In genomic region chr3:46978381-46978780, GRCh38 we compare ENCODE assay signal across 9 cellular contexts. TPM values are rescaled to one million over a fixed set of nuclear protein-coding genes. Genes with fewer than 3 reads are reported as not detected.
DNase-seq lines count a peak whose midpoint lies in the region; ATAC-seq and TF ChIP-seq lines count a peak whose summit lies in the region.
"Had no signal": no experiment of that assay in that cellular context is flagged by ENCODE, and none has a peak within 500 bp of the region (broad histone marks: within the 10 kb centered on the region; RNA-seq: fewer than 3 reads in every experiment).

No MANE protein-coding gene starts in this region.

- H3K4me2 ChIP-seq in hepatocyte: peak overlapping the region; percentile 90

- DNase-seq in T-helper 1 cell (no peak), hepatocyte (ENCODE audit: low spot score) (no peak), dermis blood vessel endothelial cell (no peak), head of caudate nucleus (no peak)
- DNase-seq in activated CD8-positive, alpha-beta T cell treated with anti-CD3 and anti-CD28 coated beads, Interleukin-2, amount 10 ng/mL, durations not matched to agents 7 days and 5 days: no peak
- DNase-seq in stimulated activated naive CD8-positive, alpha-beta T cell treated with anti-CD3 and anti-CD28 coated beads, Interleukin-15, amount 100 ng/mL, for 72 hours: no peak

- H3K27ac ChIP-seq in hepatocyte: peak overlapping the region; percentile 87

- H3K4me3 ChIP-seq in hepatocyte: no peak overlapping the region

- H3K9me3 ChIP-seq in hepatocyte (ENCODE audit: low read depth): no peaks in the 10 kb centered on the region

- CTCF ChIA-PET in activated CD8-positive, alpha-beta T cell treated with anti-CD3 and anti-CD28 coated beads, Interleukin-2, amount 10 ng/mL, durations not matched to agents 7 days and 5 days (lab: Charles Lee): interaction anchor here (0.6 to 1.4 kb wide), 2 partner anchors 53 to 54 kb away, joined by 3 read pairs; no protein-coding TSS in a partner anchor

- H3K9me3 Mint-ChIP-seq in T-helper 1 cell treated with Interleukin-12 subunit alpha and Interleukin-12 subunit beta and Interleukin-4 antibody, amounts not matched to agents 30 μg/mL and 1 μg/mL, for 36 hours: no peaks in the 10 kb centered on the region
- H3K9me3 Mint-ChIP-seq in activated CD8-positive, alpha-beta T cell treated with anti-CD3 and anti-CD28 coated beads, Interleukin-2, amount 10 ng/mL, durations not matched to agents 7 days and 5 days (ENCODE audit: insufficient read depth): no peaks in the 10 kb centered on the region
- no peaks in the 10 kb centered on the region for H3K9me3 Mint-ChIP-seq in stimulated activated naive CD8-positive, alpha-beta T cell treated with anti-CD3 and anti-CD28 coated beads, Interleukin-15, amount 100 ng/mL, for 72 hours

- peaks cover 35% of the 10 kb centered on the region for H3K4me1 ChIP-seq in hepatocyte (ENCODE audit: insufficient read depth)

- no peaks in the 10 kb centered on the region for H3K27me3 ChIP-seq in hepatocyte

- H3K36me3 Mint-ChIP-seq in T-helper 1 cell treated with Interleukin-12 subunit alpha and Interleukin-12 subunit beta and Interleukin-4 antibody, amounts not matched to agents 30 μg/mL and 1 μg/mL, for 36 hours (ENCODE audit: low read depth): peaks cover 18% of the 10 kb centered on the region
- peaks cover 33% of the 10 kb centered on the region for H3K36me3 Mint-ChIP-seq in activated CD8-positive, alpha-beta T cell treated with anti-CD3 and anti-CD28 coated beads, Interleukin-2, amount 10 ng/mL, durations not matched to agents 7 days and 5 days (ENCODE audit: low read depth)

- 89% methylated on average over 8 of the region's 9 CpGs for WGBS in hepatocyte (ENCODE audit: low lambda C conversion rate, missing lambda C conversion rate)

- no peak for ATAC-seq in activated CD8-positive, alpha-beta T cell treated with anti-CD3 and anti-CD28 coated beads, Interleukin-2, amount 10 ng/mL, durations not matched to agents 7 days and 5 days
- no peak for ATAC-seq in stimulated activated naive CD8-positive, alpha-beta T cell treated with anti-CD3 and anti-CD28 coated beads, Interleukin-15, amount 100 ng/mL, for 72 hours
- ATAC-seq in HG03139 (IDR thresholded peaks at IDR 0.05; ENCODE audit: unreplicated experiment): no peak
- ATAC-seq: sciatic nerve had no signal

- H3K4me3 Mint-ChIP-seq in T-helper 1 cell treated with Interleukin-12 subunit alpha and Interleukin-12 subunit beta and Interleukin-4 antibody, amounts not matched to agents 30 μg/mL and 1 μg/mL, for 36 hours: peak overlapping the region; percentile 85
- peak overlapping the region; percentile 94 for H3K4me3 Mint-ChIP-seq in activated CD8-positive, alpha-beta T cell treated with anti-CD3 and anti-CD28 coated beads, Interleukin-2, amount 10 ng/mL, durations not matched to agents 7 days and 5 days
- peak overlapping the region; percentile 93 to 96 for H3K4me3 Mint-ChIP-seq in stimulated activated naive CD8-positive, alpha-beta T cell treated with anti-CD3 and anti-CD28 coated beads, Interleukin-15, amount 100 ng/mL, for 72 hours

- H2AFZ ChIP-seq in hepatocyte: no peak overlapping the region

- no peaks in the 10 kb centered on the region for H3K9me2 ChIP-seq in hepatocyte (replicated peaks; ENCODE audit: insufficient read depth)

- H3K4me1 Mint-ChIP-seq in T-helper 1 cell treated with Interleukin-12 subunit alpha and Interleukin-12 subunit beta and Interleukin-4 antibody, amounts not matched to agents 30 μg/mL and 1 μg/mL, for 36 hours (ENCODE audit: low read depth): peaks cover 51% of the 10 kb centered on the region
- H3K4me1 Mint-ChIP-seq in activated CD8-positive, alpha-beta T cell treated with anti-CD3 and anti-CD28 coated beads, Interleukin-2, amount 10 ng/mL, durations not matched to agents 7 days and 5 days (ENCODE audit: low read depth): peaks cover 63% of the 10 kb centered on the region
- H3K4me1 Mint-ChIP-seq in stimulated activated naive CD8-positive, alpha-beta T cell treated with anti-CD3 and anti-CD28 coated beads, Interleukin-15, amount 100 ng/mL, for 72 hours: peaks cover 74% of the 10 kb centered on the region

- POLR2A ChIA-PET in activated CD8-positive, alpha-beta T cell treated with anti-CD3 and anti-CD28 coated beads, Interleukin-2, amount 10 ng/mL, durations not matched to agents 7 days and 5 days (lab: Charles Lee): interaction anchor here (0.7 to 4.7 kb wide), 7 partner anchors 9 to 1289 kb away, joined by 3 to 22 read pairs (median 11); partner anchors contain the start of gene SACM1L

- H3K79me2 ChIP-seq in hepatocyte: peaks cover 65% of the 10 kb centered on the region

- peak overlapping the region; percentile 84 for H3K27ac Mint-ChIP-seq in T-helper 1 cell treated with Interleukin-12 subunit alpha and Interleukin-12 subunit beta and Interleukin-4 antibody, amounts not matched to agents 30 μg/mL and 1 μg/mL, for 36 hours
- H3K27ac Mint-ChIP-seq in activated CD8-positive, alpha-beta T cell treated with anti-CD3 and anti-CD28 coated beads, Interleukin-2, amount 10 ng/mL, durations not matched to agents 7 days and 5 days: peak overlapping the region; percentile 89
- no peak overlapping the region for H3K27ac Mint-ChIP-seq in stimulated activated naive CD8-positive, alpha-beta T cell treated with anti-CD3 and anti-CD28 coated beads, Interleukin-15, amount 100 ng/mL, for 72 hours

- no peaks in the 10 kb centered on the region for H3K27me3 Mint-ChIP-seq in T-helper 1 cell treated with Interleukin-12 subunit alpha and Interleukin-12 subunit beta and Interleukin-4 antibody, amounts not matched to agents 30 μg/mL and 1 μg/mL, for 36 hours (ENCODE audit: low read depth)
- H3K27me3 Mint-ChIP-seq in activated CD8-positive, alpha-beta T cell treated with anti-CD3 and anti-CD28 coated beads, Interleukin-2, amount 10 ng/mL, durations not matched to agents 7 days and 5 days (ENCODE audit: low read depth): no peaks in the 10 kb centered on the region
- no peaks in the 10 kb centered on the region for H3K27me3 Mint-ChIP-seq in stimulated activated naive CD8-positive, alpha-beta T cell treated with anti-CD3 and anti-CD28 coated beads, Interleukin-15, amount 100 ng/mL, for 72 hours

- intact Hi-C loops in head of caudate nucleus (cut with DNase I): no loop called here

- TF ChIP-seq CTCF in hepatocyte (IDR thresholded peaks at IDR 0.05; ENCODE audit: poor library complexity): no peak

- no peaks in the 10 kb centered on the region for H3K36me3 ChIP-seq in hepatocyte (replicated peaks; ENCODE audit: insufficient read depth, low read depth)

- H4K20me1 ChIP-seq in hepatocyte (ENCODE audit: insufficient read depth, poor library complexity, severe bottlenecking): peaks cover 11% of the 10 kb centered on the region

RNA-seq across cellular contexts. Expression of gene NBEAL2, which starts 1.1 kb away (rescaled TPM):
- total RNA-seq in activated CD8-positive, alpha-beta T cell treated with anti-CD3 and anti-CD28 coated beads, Interleukin-2, amount 10 ng/mL, durations not matched to agents 7 days and 5 days: 100 to 1,000 TPM; 206 to 212 TPM
- total RNA-seq in hepatocyte: 23.6 and 38.6 TPM in 2 replicates
- 42.2 and 58.5 TPM in 2 replicates for polyA plus RNA-seq in hepatocyte
- 30.6 and 52.2 TPM in 2 replicates for total RNA-seq in dermis blood vessel endothelial cell

RNA-seq across cellular contexts. Expression of gene CCDC12, which starts 1.8 kb away (rescaled TPM):
- 10 to 100 TPM; 59.4 to 62.2 TPM for total RNA-seq in activated CD8-positive, alpha-beta T cell treated with anti-CD3 and anti-CD28 coated beads, Interleukin-2, amount 10 ng/mL, durations not matched to agents 7 days and 5 days
- total RNA-seq in hepatocyte: 41.1 and 47.5 TPM in 2 replicates
- polyA plus RNA-seq in hepatocyte: 78.4 and 107 TPM in 2 replicates
- total RNA-seq in dermis blood vessel endothelial cell: 22.7 and 44.6 TPM in 2 replicates

Comparison
In these comparisons a context has a peak if more than half of its experiments do, and no peak if none do; other contexts are left out.
1. H3K27ac Mint-ChIP-seq: peak in T-helper 1 cell treated with Interleukin-12 subunit alpha and Interleukin-12 subunit beta and Interleukin-4 antibody, amounts not matched to agents 30 μg/mL and 1 μg/mL, for 36 hours (single experiment) and activated CD8-positive, alpha-beta T cell treated with anti-CD3 and anti-CD28 coated beads, Interleukin-2, amount 10 ng/mL, durations not matched to agents 7 days and 5 days (single experiment); none in stimulated activated naive CD8-positive, alpha-beta T cell treated with anti-CD3 and anti-CD28 coated beads, Interleukin-15, amount 100 ng/mL, for 72 hours (0 of 2).
2. Peak in every context shown above with its lines, with median percentiles within 50 percentile points of each other: H3K4me3 Mint-ChIP-seq.